Comparison of ENCODE assay signal across 7 cellular contexts in genomic region chr3:94483403-94483802, GRCh38.
"Had no signal": no experiment of that assay in that cellular context is flagged by ENCODE, and none has a peak within 500 bp of the region (broad histone marks: within the 10 kb centered on the region; RNA-seq: fewer than 3 reads in every experiment).

No MANE protein-coding gene starts in this region.

- H3K4me3 ChIP-seq: K562 had no signal

- ATAC-seq: HepG2, K562 had no signal

- H3K27ac ChIP-seq: HL-60 had no signal

- H3K4me1 Mint-ChIP-seq: IgD-negative memory B cell had no signal

- H3K36me3 Mint-ChIP-seq: IgD-negative memory B cell had no signal

- DNase-seq: IMR-90, KBM-7 had no signal

- FAIRE-seq: HepG2, HTR-8/SVneo, K562 had no signal

- H3K4me3 Mint-ChIP-seq: IgD-negative memory B cell had no signal

- H3K27ac Mint-ChIP-seq: IgD-negative memory B cell had no signal

- H3K27me3 Mint-ChIP-seq: IgD-negative memory B cell had no signal
